ENCODE assay signal across 9 cellular contexts in the genomic region with DNA sequence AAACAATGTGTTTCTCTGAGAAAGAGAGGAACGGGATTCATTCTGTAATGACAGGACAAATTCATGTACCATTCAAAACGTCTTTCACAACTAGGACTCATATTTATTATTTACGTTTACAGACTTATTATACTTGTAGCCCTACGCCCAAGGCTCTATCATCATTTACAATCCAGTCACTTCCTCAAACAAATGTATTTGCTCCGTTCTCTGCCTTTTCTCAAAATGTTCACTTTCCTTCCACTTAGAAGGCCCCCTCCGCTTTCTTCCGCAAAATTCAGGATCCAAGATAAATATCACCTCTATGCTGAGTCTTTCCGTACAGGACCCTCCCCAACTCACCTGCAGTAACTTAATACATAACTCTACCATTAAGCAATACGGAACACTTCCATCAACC. TPM values are rescaled to one million over a fixed set of nuclear protein-coding genes. Genes with fewer than 3 reads are reported as not detected.
A peak's percentile ranks its signal among the peaks of the same experiment; 100 is the strongest.
DNase-seq lines count a peak whose midpoint lies in the region; ATAC-seq and TF ChIP-seq lines count a peak whose summit lies in the region.
"Had no signal": no experiment of that assay in that cellular context is flagged by ENCODE, and none has a peak within 500 bp of the region (broad histone marks: within the 10 kb centered on the region; RNA-seq: fewer than 3 reads in every experiment).

No MANE protein-coding gene starts in this region.

- H3K4me2 ChIP-seq in PC-9: peak overlapping the region; percentile 93

- H3K4me3 Mint-ChIP-seq in activated T-cell treated with anti-CD3 and anti-CD28 coated beads, Interleukin-2, amount 50 U/mL, for 4 hours: no peak overlapping the region
- H3K4me3 Mint-ChIP-seq: stimulated activated naive CD8-positive, alpha-beta T cell treated with anti-CD3 and anti-CD28 coated beads, Interleukin-15, Interleukin-2, amounts not matched to agents 100 ng/mL and 50 ng/mL, for 24 hours had no signal

- H3K27ac ChIP-seq in PC-9 (peak overlapping the region; percentile 95), gastrocnemius medialis (peak overlapping the region; percentile 89 to 95 (median 94))

- H3K27me3 Mint-ChIP-seq in activated T-cell treated with anti-CD3 and anti-CD28 coated beads, Interleukin-2, amount 50 U/mL, for 4 hours (ENCODE audit: low read depth): no peaks in the 10 kb centered on the region
- H3K27me3 Mint-ChIP-seq: stimulated activated naive CD8-positive, alpha-beta T cell treated with anti-CD3 and anti-CD28 coated beads, Interleukin-15, Interleukin-2, amounts not matched to agents 100 ng/mL and 50 ng/mL, for 24 hours had no signal

- H3K79me2 ChIP-seq in PC-9 (ENCODE audit: low read depth): peaks cover 57% of the 10 kb centered on the region

- intact Hi-C loops in PC-9 (cut with micrococcal nuclease; ENCODE audit: unreplicated experiment) (loop anchor here (5.0 to 10.0 kb wide), 2 partner anchors 96 to 209 kb away; a partner anchor contains a TSS), gastrocnemius medialis (cut with DNase I; ENCODE audit: low total_unique reads) (loop anchor here (2.0 to 10.0 kb wide), 2 partner anchors 213 to 1049 kb away; a partner anchor contains a TSS)

- H3K9me2 ChIP-seq in PC-9 (ENCODE audit: insufficient read depth): no peaks in the 10 kb centered on the region

- H3F3A ChIP-seq in PC-9 (ENCODE audit: insufficient read depth, low read depth): peaks cover 2% of the 10 kb centered on the region; the same call in 1 of the 2 replicates

- peaks cover 30% of the 10 kb centered on the region for H3K4me1 Mint-ChIP-seq in activated T-cell treated with anti-CD3 and anti-CD28 coated beads, Interleukin-2, amount 50 U/mL, for 4 hours (ENCODE audit: low read depth)

- peaks cover 20% of the 10 kb centered on the region for H3K36me3 ChIP-seq in PC-9 (ENCODE audit: low read depth)
- peaks cover 0 to 13% of the 10 kb centered on the region in 2 donors for H3K36me3 ChIP-seq in gastrocnemius medialis

- BruUV-seq in PC-9 (replicated peaks; lab: Mats Ljungman, UMichigan): no TSS peak

- peak overlapping the region; percentile 86 for H2AFZ ChIP-seq in PC-9

- POLR2A ChIA-PET in PC-9 (lab: Charles Lee; ENCODE audit: unreplicated experiment): no interaction called here

- H4K20me1 ChIP-seq in PC-9 (ENCODE audit: insufficient read depth): peaks cover 37% of the 10 kb centered on the region

- peak overlapping the region; percentile 99 for H3K4me3 ChIP-seq in GM08714 (ENCODE audit: low read length)
- peak overlapping the region; percentile 99 for H3K4me3 ChIP-seq in PC-9
- peak overlapping the region; percentile 81 for H3K4me3 ChIP-seq in fibroblast of villous mesenchyme (ENCODE audit: low read depth, low read length)
- H3K4me3 ChIP-seq in gastrocnemius medialis: peak overlapping the region; percentile 83 to 100 (median 94)

- H3K9me3 Mint-ChIP-seq in activated T-cell treated with anti-CD3 and anti-CD28 coated beads, Interleukin-2, amount 50 U/mL, for 4 hours: peaks cover 11% of the 10 kb centered on the region

- no peak for TF ChIP-seq CTCF in PC-9 (conservative IDR thresholded peaks at IDR 0.05)
- no peak for TF ChIP-seq CTCF in fibroblast of villous mesenchyme (IDR thresholded peaks at IDR 0.05; ENCODE audit: insufficient read depth, low read depth, low read length)
- no peak for TF ChIP-seq CTCF in gastrocnemius medialis (IDR thresholded peaks at IDR 0.05 in 4 of 5, conservative IDR thresholded peaks at IDR 0.05 in 1 of 5)

- no peak for TF ChIP-seq POLR2A in gastrocnemius medialis (IDR thresholded peaks at IDR 0.05)

- no peaks in the 10 kb centered on the region for H3K9me3 ChIP-seq in PC-9 (ENCODE audit: insufficient read depth, low read depth)
- no peaks in the 10 kb centered on the region for H3K9me3 ChIP-seq in gastrocnemius medialis

- no peaks in the 10 kb centered on the region for H3K27me3 ChIP-seq in PC-9 (ENCODE audit: insufficient read depth, low read depth)
- no peaks in the 10 kb centered on the region for H3K27me3 ChIP-seq in gastrocnemius medialis

- DNase-seq in PC-9: no peak
- peak; percentile 22 for DNase-seq in fibroblast of villous mesenchyme (ENCODE audit: low read depth)
- DNase-seq in gastrocnemius medialis: no peak
- DNase-seq in AG08395 (ENCODE audit: low spot score): no peak
- DNase-seq in activated T-cell treated with anti-CD3 and anti-CD28 coated beads, Interleukin-2, amount 50 U/mL, for 4 hours: no peak
- DNase-seq in NK-92 (lab: John Stamatoyannopoulos, UW; ENCODE audit: unreplicated experiment): no peak

- peaks cover 25% of the 10 kb centered on the region for H3K36me3 Mint-ChIP-seq in activated T-cell treated with anti-CD3 and anti-CD28 coated beads, Interleukin-2, amount 50 U/mL, for 4 hours (ENCODE audit: insufficient read depth)

- ATAC-seq in gastrocnemius medialis (no peak), GM19023 (IDR thresholded peaks at IDR 0.05; ENCODE audit: unreplicated experiment) (no peak)
- ATAC-seq in activated T-cell treated with anti-CD3 and anti-CD28 coated beads, Interleukin-2, amount 50 U/mL, for 4 hours: no peak

- CTCF ChIA-PET in PC-9 (lab: Charles Lee): no interaction called here

- H3K4me1 ChIP-seq in PC-9 (replicated peaks; ENCODE audit: insufficient read depth) (peaks cover 29% of the 10 kb centered on the region), gastrocnemius medialis (peaks cover 23 to 30% of the 10 kb centered on the region in 2 donors)

- in situ Hi-C loops in gastrocnemius medialis (cut with MboI; ENCODE audit: low sequenced_read_pairs in 4 of 4): no loop called here

RNA-seq across cellular contexts. Expression of a gene that starts 0.7 kb away (rescaled TPM):
- 87.0 and 91.7 TPM in 2 replicates for total RNA-seq in PC-9 (2021)
- total RNA-seq in fibroblast of villous mesenchyme: 82.1 and 84.2 TPM in 2 replicates
- total RNA-seq in gastrocnemius medialis: 10 to 100 TPM; 36.8 to 53.3 (median 52.0) TPM
- total RNA-seq in activated T-cell treated with anti-CD3 and anti-CD28 coated beads, Interleukin-2, amount 50 U/mL, for 4 hours: 100 to 1,000 TPM; 182 to 211 (median 191) TPM
